Comparison of ENCODE assay signal across 23 cellular contexts in the genomic region with DNA sequence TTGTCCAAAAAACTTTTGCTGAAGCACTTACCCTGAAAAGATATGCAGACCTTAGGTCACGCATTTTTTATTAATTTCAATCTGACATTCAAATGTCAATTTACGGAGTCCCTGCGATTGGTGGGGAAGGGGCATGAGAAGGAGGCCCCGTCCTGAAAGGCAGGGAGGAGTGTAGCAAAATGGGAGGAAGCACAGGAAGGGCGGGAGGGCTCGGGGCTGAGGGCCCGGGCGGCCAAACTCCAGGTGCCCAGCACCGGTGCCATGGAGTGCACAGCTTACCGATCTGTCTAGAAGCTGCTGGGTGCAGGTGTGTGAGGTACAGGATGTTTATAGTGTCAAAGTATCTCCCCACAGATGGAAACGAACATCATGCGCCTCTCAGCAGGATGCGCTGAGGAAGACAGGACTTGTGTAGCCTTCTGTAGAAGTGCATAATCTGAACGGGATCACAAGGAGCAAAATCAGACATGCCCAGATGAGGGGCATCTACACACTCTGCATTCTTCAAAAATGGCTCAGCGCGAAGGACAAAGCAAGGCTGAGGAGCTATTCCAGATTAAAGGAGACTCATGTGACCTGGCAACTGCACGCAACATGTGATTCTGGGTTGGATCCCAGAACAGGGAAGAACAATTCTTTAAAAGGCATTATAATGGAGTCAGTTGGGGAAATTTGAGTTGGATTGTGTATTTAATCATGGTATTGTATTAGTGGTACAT.
DNase-seq lines count a peak whose midpoint lies in the region; ATAC-seq, FAIRE-seq and TF ChIP-seq lines count a peak whose summit lies in the region.
"Had no signal": no experiment of that assay in that cellular context is flagged by ENCODE, and none has a peak within 500 bp of the region (broad histone marks: within the 10 kb centered on the region; RNA-seq: fewer than 3 reads in every experiment).

No MANE protein-coding gene starts in this region.

- H3K27ac Mint-ChIP-seq in activated CD4-positive, alpha-beta T cell treated with anti-CD3 and anti-CD28 coated beads, Interleukin-2, amount 10 ng/mL, durations not matched to agents 7 days and 5 days: peak overlapping the region; percentile 48
- peak overlapping the region in 1 of 10 donors; percentile 17 for H3K27ac Mint-ChIP-seq in naive thymus-derived CD8-positive, alpha-beta T cell
- H3K27ac Mint-ChIP-seq: T-helper 17 cell had no signal

- no peak for FAIRE-seq in bronchial epithelial cell (lab: Jason Lieb, UNC)

- H3K4me3 ChIP-seq in bronchial epithelial cell (ENCODE audit: low read depth, low read length): no peak overlapping the region
- H3K4me3 ChIP-seq in left lung: no peak overlapping the region
- H3K4me3 ChIP-seq in lower lobe of right lung: no peak overlapping the region
- H3K4me3 ChIP-seq: MG63, psoas muscle, SJCRH30, tibial nerve had no signal

- H3K36me3 ChIP-seq in bronchial epithelial cell (ENCODE audit: control insufficient read depth, insufficient read depth, low read length) (no peaks in the 10 kb centered on the region), left lung (no peaks in the 10 kb centered on the region), lower lobe of right lung (no peaks in the 10 kb centered on the region)
- H3K36me3 ChIP-seq: BE2C, MG63, SJCRH30, tibial nerve had no signal

- TF ChIP-seq CTCF in bronchial epithelial cell (IDR thresholded peaks at IDR 0.05; ENCODE audit: insufficient read depth, low read length, severe bottlenecking): no peak
- TF ChIP-seq CTCF in left lung (IDR thresholded peaks at IDR 0.05): no peak
- no peak for TF ChIP-seq CTCF in lower lobe of right lung (IDR thresholded peaks at IDR 0.05)

- POLR2A ChIA-PET in activated CD4-positive, alpha-beta T cell treated with anti-CD3 and anti-CD28 coated beads, Interleukin-2, amount 10 ng/mL, durations not matched to agents 7 days and 5 days (lab: Charles Lee): no interaction called here
- POLR2A ChIA-PET in naive thymus-derived CD8-positive, alpha-beta T cell (lab: Charles Lee): no interaction called here

- H3K4me1 ChIP-seq in left lung (peaks cover 0 to 82% of the 10 kb centered on the region in 2 donors), lower lobe of right lung (peaks cover 66% of the 10 kb centered on the region)
- H3K4me1 ChIP-seq: BE2C, psoas muscle, SJCRH30 had no signal

- H3K27me3 ChIP-seq in bronchial epithelial cell (ENCODE audit: control insufficient read depth, insufficient read depth, low read length) (no peaks in the 10 kb centered on the region), left lung (no peaks in the 10 kb centered on the region), lower lobe of right lung (ENCODE audit: low read depth) (no peaks in the 10 kb centered on the region)
- H3K27me3 ChIP-seq: BE2C, MG63, SJCRH30, tibial nerve had no signal

- intact Hi-C loops in left lung (cut with DNase I) (no loop called here), lower lobe of right lung (cut with DNase I) (no loop called here)

- peak; percentile 30 to 42 for ATAC-seq in naive thymus-derived CD8-positive, alpha-beta T cell
- ATAC-seq in left lung (no peak), lower lobe of right lung (no peak)
- ATAC-seq: PC-3; psoas muscle; stimulated activated naive CD8-positive, alpha-beta T cell treated with anti-CD3 and anti-CD28 coated beads, Interleukin-15, Interleukin-2, amounts not matched to agents 100 U/mL and 50 U/mL, for 24 hours; T-helper 17 cell had no signal

- H3K27ac ChIP-seq in left lung: no peak overlapping the region
- H3K27ac ChIP-seq in lower lobe of right lung: no peak overlapping the region
- H3K27ac ChIP-seq: 22Rv1, psoas muscle, SJCRH30 had no signal

- no peaks in the 10 kb centered on the region for H3K9me3 Mint-ChIP-seq in activated CD4-positive, alpha-beta T cell treated with anti-CD3 and anti-CD28 coated beads, Interleukin-2, amount 10 ng/mL, durations not matched to agents 7 days and 5 days
- H3K9me3 Mint-ChIP-seq in naive thymus-derived CD8-positive, alpha-beta T cell: no peaks in the 10 kb centered on the region

- H3K4me3 Mint-ChIP-seq in activated CD4-positive, alpha-beta T cell treated with anti-CD3 and anti-CD28 coated beads, Interleukin-2, amount 10 ng/mL, durations not matched to agents 7 days and 5 days: no peak overlapping the region
- H3K4me3 Mint-ChIP-seq in naive thymus-derived CD8-positive, alpha-beta T cell: no peak overlapping the region
- H3K4me3 Mint-ChIP-seq: T-helper 17 cell had no signal

- CTCF ChIA-PET in activated CD4-positive, alpha-beta T cell treated with anti-CD3 and anti-CD28 coated beads, Interleukin-2, amount 10 ng/mL, durations not matched to agents 7 days and 5 days (lab: Charles Lee): interaction anchor here (1.1 kb wide), 1 partner anchor 28 kb away, joined by 3 read pairs; no protein-coding TSS in a partner anchor

- no peak for DNase-seq in activated CD4-positive, alpha-beta T cell treated with anti-CD3 and anti-CD28 coated beads, Interleukin-2, amount 10 ng/mL, durations not matched to agents 7 days and 5 days
- DNase-seq in activated CD4-positive, alpha-beta T cell treated with anti-CD3 and anti-CD28 coated beads for 1 hour: no peak
- DNase-seq in bronchial epithelial cell (ENCODE audit: low read depth): peak; percentile 58
- no peak for DNase-seq in naive thymus-derived CD8-positive, alpha-beta T cell
- DNase-seq in NCI-H1105 (lab: John Stamatoyannopoulos, UW): no peak
- DNase-seq in left lung: no peak
- DNase-seq in lower lobe of right lung: no peak
- DNase-seq in KG1 (lab: John Stamatoyannopoulos, UW): no peak
- DNase-seq: activated CD8-positive, alpha-beta memory T cell treated with anti-CD3 and anti-CD28 coated beads, Interleukin-2, amount 50 U/mL, for 48 hours; activated effector memory CD4-positive, alpha-beta T cell treated with Interleukin-2 at 50 U/mL for 16 hours; BE2C; dermis blood vessel endothelial cell; mesendoderm; MG63; NCI-H82; PC-3; psoas muscle; SJCRH30; stimulated activated CD4-positive, alpha-beta T cell treated with anti-CD3 and anti-CD28 coated beads, Interleukin-1b, Interleukin-23, amount 100 ng/mL, for 48 hours; stimulated activated naive CD8-positive, alpha-beta T cell treated with anti-CD3 and anti-CD28 coated beads, Interleukin-15, Interleukin-2, amounts not matched to agents 100 U/mL and 50 U/mL, for 24 hours; T-helper 17 cell had no signal

- H3K9me3 ChIP-seq in left lung (no peaks in the 10 kb centered on the region), lower lobe of right lung (no peaks in the 10 kb centered on the region)
- H3K9me3 ChIP-seq: BE2C, MG63, psoas muscle, SJCRH30, tibial nerve had no signal

- no peaks in the 10 kb centered on the region for H3K27me3 Mint-ChIP-seq in activated CD4-positive, alpha-beta T cell treated with anti-CD3 and anti-CD28 coated beads, Interleukin-2, amount 10 ng/mL, durations not matched to agents 7 days and 5 days
- peaks cover 0 to 20% (median 0%) of the 10 kb centered on the region in 5 donors for H3K27me3 Mint-ChIP-seq in naive thymus-derived CD8-positive, alpha-beta T cell

- H3K36me3 Mint-ChIP-seq in activated CD4-positive, alpha-beta T cell treated with anti-CD3 and anti-CD28 coated beads, Interleukin-2, amount 10 ng/mL, durations not matched to agents 7 days and 5 days (ENCODE audit: low read depth): peaks cover 4% of the 10 kb centered on the region
- no peaks in the 10 kb centered on the region for H3K36me3 Mint-ChIP-seq in naive thymus-derived CD8-positive, alpha-beta T cell

- peaks cover 59% of the 10 kb centered on the region for H3K4me1 Mint-ChIP-seq in activated CD4-positive, alpha-beta T cell treated with anti-CD3 and anti-CD28 coated beads, Interleukin-2, amount 10 ng/mL, durations not matched to agents 7 days and 5 days
- H3K4me1 Mint-ChIP-seq in naive thymus-derived CD8-positive, alpha-beta T cell: peaks cover 21 to 81% (median 36%) of the 10 kb centered on the region in 4 donors

Comparison
In these comparisons a context has a peak if more than half of its experiments do, and no peak if none do; other contexts are left out.
1. ATAC-seq: peak in naive thymus-derived CD8-positive, alpha-beta T cell (2 of 2); none in left lung (single experiment) and lower lobe of right lung (0 of 2).